Comparison of ENCODE assay signal across 8 cellular contexts in the genomic region with DNA sequence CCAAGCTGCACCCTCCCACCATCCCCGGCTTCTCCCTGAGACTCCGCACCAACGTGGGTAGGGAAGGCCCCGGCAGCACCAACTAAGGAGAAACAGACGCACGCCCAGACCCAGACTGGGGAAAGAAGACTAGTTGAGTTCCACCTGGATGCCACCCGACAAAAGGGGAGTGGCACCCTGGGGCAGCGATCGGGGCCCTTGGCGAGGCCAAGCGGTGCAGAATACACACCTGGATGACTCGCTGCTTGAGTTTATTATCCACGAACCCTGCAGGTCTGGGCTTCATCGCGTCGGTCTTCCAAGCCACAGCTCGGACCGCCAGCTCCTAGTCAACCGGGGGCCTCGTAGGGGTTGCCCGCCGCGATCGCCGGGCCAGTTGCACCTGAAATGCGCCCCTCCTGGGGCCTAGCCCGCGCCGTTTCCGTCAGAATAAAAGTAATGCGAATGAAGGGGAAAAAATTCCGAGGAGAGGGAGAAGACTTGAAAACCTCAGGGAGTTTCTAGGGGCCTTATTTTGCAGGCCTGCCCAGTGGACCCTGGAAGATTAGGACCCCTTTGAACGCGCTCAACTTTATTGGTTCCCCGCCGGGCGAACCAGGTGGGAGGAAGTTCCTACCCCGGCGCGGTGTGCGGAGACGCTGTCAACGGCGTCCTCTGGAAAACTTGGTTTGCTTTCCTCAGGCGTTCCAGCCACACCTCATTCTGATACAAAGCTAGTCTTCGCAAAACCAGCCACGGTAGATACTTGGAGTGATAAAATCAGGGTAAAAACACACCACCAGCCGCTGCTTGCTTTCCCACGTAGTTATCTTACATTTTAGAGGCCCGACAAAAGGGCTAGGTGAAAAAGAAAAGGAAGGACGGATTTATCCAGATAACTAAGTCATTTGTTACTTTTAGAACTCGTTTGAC.
DNase-seq lines count a peak whose midpoint lies in the region; ATAC-seq and TF ChIP-seq lines count a peak whose summit lies in the region.

A gene (minus strand): TSS at position 331 of the 912 bp plus-strand sequence. CDS start 45 bp downstream, at position 286.

- CTCF ChIA-PET in GM10248 (lab: Yijun Ruan, JAX): interaction anchor here (0.7 to 1.8 kb wide), 5 partner anchors 11 to 213 kb away, joined by 3 to 6 read pairs (median 4); no protein-coding TSS in a partner anchor

- TF ChIP-seq CTCF in GM10248 (IDR thresholded peaks at IDR 0.05; ENCODE audit: control extremely low read depth, extremely low read depth, low read depth, missing control alignments): no peak

- POLR2A ChIA-PET in GM10248 (lab: Yijun Ruan, JAX): interaction anchor here (1.0 kb wide), 1 partner anchor 26 kb away, joined by 3 read pairs; no protein-coding TSS in a partner anchor

- DNase-seq in GM10248 (ENCODE audit: extremely low spot score) (peak; percentile 87), NCI-H1092 treated with DMSO at 0.1 percent for 48 hours (lab: John Stamatoyannopoulos, UW) (peak; percentile 93), globus pallidus (ENCODE audit: low spot score) (peak; percentile 85), nucleus accumbens (lab: John Stamatoyannopoulos, UW) (peak; percentile 22 to 91 (median 82)), superior temporal gyrus (ENCODE audit: extremely low spot score) (peak; percentile 94)
- DNase-seq in activated naive CD4-positive, alpha-beta T cell treated with anti-CD3 and anti-CD28 coated beads, Interleukin-2, amount 50 U/mL, for 16 hours: peak; percentile 82

- ATAC-seq in HG02610 (IDR thresholded peaks at IDR 0.05; ENCODE audit: unreplicated experiment): peak; percentile 73
- peak; percentile 95 for ATAC-seq in SK-N-SH treated with all-trans-retinoic acid at 6 μM for 48 hours

TF ChIP-seq in SK-N-SH treated with all-trans-retinoic acid at 6 μM for 48 hours, 23 proteins besides CTCF, POLR2A, EP300 and RAD21:
- TF ChIP-seq TOX (CRISPR knock-in tag; IDR thresholded peaks at IDR 0.05; ENCODE audit: borderline replicate concordance): 0 out of 2 replicates have a peak, but pooled peaks have one; percentile 11
- TF ChIP-seq BACH2 (CRISPR knock-in tag; IDR thresholded peaks at IDR 0.05; ENCODE audit: borderline replicate concordance): no peak

Comparison
In these comparisons a context has a peak if more than half of its experiments do, and no peak if none do; other contexts are left out.
1. Peak in every context shown above with its lines: DNase-seq and ATAC-seq.